In the genomic region with DNA sequence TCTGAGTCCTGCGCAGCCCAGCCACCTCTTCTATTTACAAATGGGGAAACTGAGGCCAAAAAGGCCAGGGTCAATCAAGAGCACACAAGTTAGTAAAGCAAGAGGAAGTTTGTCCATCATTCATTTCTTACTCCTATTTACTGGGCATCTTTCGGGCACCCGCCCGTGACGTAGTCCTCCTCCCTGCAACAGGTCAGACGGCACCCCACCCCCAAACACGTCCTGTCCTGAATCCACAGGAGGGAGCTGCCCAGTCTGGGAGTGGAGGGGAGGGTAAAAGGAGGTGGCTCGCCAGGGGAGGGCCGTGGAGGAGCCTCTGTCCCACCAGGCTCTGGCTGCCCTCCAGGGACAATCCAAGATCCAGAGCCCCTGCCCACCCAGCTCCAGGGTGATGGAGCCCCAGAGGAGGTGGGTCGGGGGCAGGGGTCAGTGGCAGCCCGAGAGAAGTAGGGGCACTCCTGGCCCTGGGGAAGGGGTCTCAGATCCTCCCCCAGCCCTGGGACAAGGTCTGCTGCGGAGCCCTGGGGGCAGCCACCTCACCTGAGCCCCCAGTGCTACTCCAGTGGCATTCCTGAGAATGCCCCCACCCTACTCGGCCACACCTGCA, we compare ENCODE assay signal across 1 cellular context.
TF ChIP-seq lines count a peak whose summit lies in the region.

No MANE protein-coding gene starts in this region.

TF ChIP-seq in liver, 16 proteins besides CTCF, POLR2A, EP300 and RAD21 (continued from another document):
- TF ChIP-seq, protein P1, sequence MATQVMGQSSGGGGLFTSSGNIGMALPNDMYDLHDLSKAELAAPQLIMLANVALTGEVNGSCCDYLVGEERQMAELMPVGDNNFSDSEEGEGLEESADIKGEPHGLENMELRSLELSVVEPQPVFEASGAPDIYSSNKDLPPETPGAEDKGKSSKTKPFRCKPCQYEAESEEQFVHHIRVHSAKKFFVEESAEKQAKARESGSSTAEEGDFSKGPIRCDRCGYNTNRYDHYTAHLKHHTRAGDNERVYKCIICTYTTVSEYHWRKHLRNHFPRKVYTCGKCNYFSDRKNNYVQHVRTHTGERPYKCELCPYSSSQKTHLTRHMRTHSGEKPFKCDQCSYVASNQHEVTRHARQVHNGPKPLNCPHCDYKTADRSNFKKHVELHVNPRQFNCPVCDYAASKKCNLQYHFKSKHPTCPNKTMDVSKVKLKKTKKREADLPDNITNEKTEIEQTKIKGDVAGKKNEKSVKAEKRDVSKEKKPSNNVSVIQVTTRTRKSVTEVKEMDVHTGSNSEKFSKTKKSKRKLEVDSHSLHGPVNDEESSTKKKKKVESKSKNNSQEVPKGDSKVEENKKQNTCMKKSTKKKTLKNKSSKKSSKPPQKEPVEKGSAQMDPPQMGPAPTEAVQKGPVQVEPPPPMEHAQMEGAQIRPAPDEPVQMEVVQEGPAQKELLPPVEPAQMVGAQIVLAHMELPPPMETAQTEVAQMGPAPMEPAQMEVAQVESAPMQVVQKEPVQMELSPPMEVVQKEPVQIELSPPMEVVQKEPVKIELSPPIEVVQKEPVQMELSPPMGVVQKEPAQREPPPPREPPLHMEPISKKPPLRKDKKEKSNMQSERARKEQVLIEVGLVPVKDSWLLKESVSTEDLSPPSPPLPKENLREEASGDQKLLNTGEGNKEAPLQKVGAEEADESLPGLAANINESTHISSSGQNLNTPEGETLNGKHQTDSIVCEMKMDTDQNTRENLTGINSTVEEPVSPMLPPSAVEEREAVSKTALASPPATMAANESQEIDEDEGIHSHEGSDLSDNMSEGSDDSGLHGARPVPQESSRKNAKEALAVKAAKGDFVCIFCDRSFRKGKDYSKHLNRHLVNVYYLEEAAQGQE (IDR thresholded peaks at IDR 0.05) = no peak
- TF ChIP-seq HNF4G (IDR thresholded peaks at IDR 0.05) = no peak
- TF ChIP-seq, protein P2, sequence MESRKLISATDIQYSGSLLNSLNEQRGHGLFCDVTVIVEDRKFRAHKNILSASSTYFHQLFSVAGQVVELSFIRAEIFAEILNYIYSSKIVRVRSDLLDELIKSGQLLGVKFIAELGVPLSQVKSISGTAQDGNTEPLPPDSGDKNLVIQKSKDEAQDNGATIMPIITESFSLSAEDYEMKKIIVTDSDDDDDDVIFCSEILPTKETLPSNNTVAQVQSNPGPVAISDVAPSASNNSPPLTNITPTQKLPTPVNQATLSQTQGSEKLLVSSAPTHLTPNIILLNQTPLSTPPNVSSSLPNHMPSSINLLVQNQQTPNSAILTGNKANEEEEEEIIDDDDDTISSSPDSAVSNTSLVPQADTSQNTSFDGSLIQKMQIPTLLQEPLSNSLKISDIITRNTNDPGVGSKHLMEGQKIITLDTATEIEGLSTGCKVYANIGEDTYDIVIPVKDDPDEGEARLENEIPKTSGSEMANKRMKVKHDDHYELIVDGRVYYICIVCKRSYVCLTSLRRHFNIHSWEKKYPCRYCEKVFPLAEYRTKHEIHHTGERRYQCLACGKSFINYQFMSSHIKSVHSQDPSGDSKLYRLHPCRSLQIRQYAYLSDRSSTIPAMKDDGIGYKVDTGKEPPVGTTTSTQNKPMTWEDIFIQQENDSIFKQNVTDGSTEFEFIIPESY (IDR thresholded peaks at IDR 0.05) = no peak
